In the genomic region with DNA sequence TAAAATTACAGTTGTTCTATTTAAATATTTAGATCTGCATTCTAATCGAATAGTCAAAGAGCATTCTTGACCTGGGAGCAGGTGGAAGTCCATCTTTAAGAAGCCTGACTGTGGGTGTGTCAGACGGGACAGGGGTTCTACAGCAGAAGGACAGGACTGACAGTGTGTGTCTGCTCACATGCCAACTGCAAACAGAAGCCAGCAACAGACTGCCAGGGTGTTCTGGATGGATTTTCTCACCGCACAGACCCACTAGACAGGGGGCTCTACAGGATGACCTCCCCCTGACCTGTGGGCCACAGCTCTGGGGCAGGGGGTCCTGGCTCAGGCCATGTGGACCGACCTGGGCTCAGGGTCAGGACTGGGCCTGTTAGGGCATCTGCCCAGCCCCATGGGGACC, we compare ENCODE assay signal across 19 cellular contexts. TPM values are rescaled to one million over a fixed set of nuclear protein-coding genes. Genes with fewer than 3 reads are reported as not detected.
A peak's percentile ranks its signal among the peaks of the same experiment; 100 is the strongest.
DNase-seq lines count a peak whose midpoint lies in the region; ATAC-seq and TF ChIP-seq lines count a peak whose summit lies in the region.
"Had no signal": no experiment of that assay in that cellular context is flagged by ENCODE, and none has a peak within 500 bp of the region (broad histone marks: within the 10 kb centered on the region; RNA-seq: fewer than 3 reads in every experiment).

No MANE protein-coding gene starts in this region.

- no peaks in the 10 kb centered on the region for H3K27me3 Mint-ChIP-seq in T-helper 1 cell treated with Interleukin-12 subunit alpha and Interleukin-12 subunit beta and Interleukin-4 antibody, amounts not matched to agents 30 μg/mL and 1 μg/mL, for 36 hours (ENCODE audit: low read depth)
- no peaks in the 10 kb centered on the region for H3K27me3 Mint-ChIP-seq in CD4-positive, alpha-beta memory T cell
- no peaks in the 10 kb centered on the region for H3K27me3 Mint-ChIP-seq in activated T-helper 17 cell treated with anti-CD3 and anti-CD28 coated beads, Interleukin-2, amount 50 U/mL, for 72 hours
- H3K27me3 Mint-ChIP-seq in naive thymus-derived CD4-positive, alpha-beta T cell, result no peaks in the 10 kb centered on the region
- no peaks in the 10 kb centered on the region for H3K27me3 Mint-ChIP-seq in endodermal cell (ENCODE audit: insufficient read depth)

- no peak for DNase-seq in T-helper 1 cell
- no peak for DNase-seq in CD4-positive, alpha-beta memory T cell
- DNase-seq in naive thymus-derived CD4-positive, alpha-beta T cell, result no peak
- no peak for DNase-seq in ureter (ENCODE audit: low spot score)
- DNase-seq in HT-29 (ENCODE audit: low spot score), result no peak
- no peak for DNase-seq in endodermal cell
- DNase-seq: dermis blood vessel endothelial cell, EL, hippocampal formation, islet precursor cell, NCI-H1417, NCI-H446 treated with DMSO at 0.1 percent for 48 hours, occipital lobe, uterus had no signal

- H3K4me3 ChIP-seq in CD4-positive, alpha-beta memory T cell (ENCODE audit: low read length in 2 of 2), result peak overlapping the region; percentile 3 to 5
- peak overlapping the region; percentile 46 for H3K4me3 ChIP-seq in naive thymus-derived CD4-positive, alpha-beta T cell (ENCODE audit: low read length)
- H3K4me3 ChIP-seq in endodermal cell (ENCODE audit: low read length), result no peak overlapping the region
- H3K4me3 ChIP-seq: lung, uterus had no signal

- TF ChIP-seq CTCF in endodermal cell (conservative IDR thresholded peaks at IDR 0.05), result no peak

- peak overlapping the region; percentile 39 for H3K27ac ChIP-seq in CD4-positive, alpha-beta memory T cell (ENCODE audit: low read depth, low read length)
- peak overlapping the region; percentile 41 for H3K27ac ChIP-seq in naive thymus-derived CD4-positive, alpha-beta T cell (ENCODE audit: low read depth, low read length)
- H3K27ac ChIP-seq in endodermal cell (ENCODE audit: low read depth, low read length), result no peak overlapping the region
- H3K27ac ChIP-seq: 22Rv1, uterus had no signal

- H3K27me3 ChIP-seq in CD4-positive, alpha-beta memory T cell (ENCODE audit: insufficient read depth, low read length), result no peaks in the 10 kb centered on the region
- H3K27me3 ChIP-seq in naive thymus-derived CD4-positive, alpha-beta T cell (ENCODE audit: control insufficient read depth in 2 of 2, insufficient read depth in 2 of 2, low read length in 2 of 2), result no peaks in the 10 kb centered on the region
- no peaks in the 10 kb centered on the region for H3K27me3 ChIP-seq in endodermal cell (ENCODE audit: control insufficient read depth, insufficient read depth, low read length, poor library complexity, severe bottlenecking)
- H3K27me3 ChIP-seq: uterus had no signal

- H3K4me1 ChIP-seq in CD4-positive, alpha-beta memory T cell (ENCODE audit: insufficient read depth, low read length), result peaks cover 51% of the 10 kb centered on the region
- peaks cover 30 to 36% of the 10 kb centered on the region in 2 donors for H3K4me1 ChIP-seq in naive thymus-derived CD4-positive, alpha-beta T cell (ENCODE audit: control insufficient read depth in 2 of 2, insufficient read depth in 2 of 2, low read length in 2 of 2)
- no peaks in the 10 kb centered on the region for H3K4me1 ChIP-seq in endodermal cell (ENCODE audit: control insufficient read depth, insufficient read depth, low read length)
- H3K4me1 ChIP-seq: uterus had no signal

- ATAC-seq in activated T-helper 17 cell treated with anti-CD3 and anti-CD28 coated beads, Interleukin-2, amount 50 U/mL, for 72 hours (replicated peaks), result no peak
- ATAC-seq in naive thymus-derived CD4-positive, alpha-beta T cell, result no peak

- peaks cover 47% of the 10 kb centered on the region for H3K36me3 ChIP-seq in CD4-positive, alpha-beta memory T cell (ENCODE audit: insufficient read depth, low read length)
- peaks cover 0 to 61% (median 3%) of the 10 kb centered on the region in 3 experiments for H3K36me3 ChIP-seq in naive thymus-derived CD4-positive, alpha-beta T cell (ENCODE audit: control insufficient read depth in 2 of 3, insufficient read depth in 3 of 3, low read length in 3 of 3)
- peaks cover 75% of the 10 kb centered on the region for H3K36me3 ChIP-seq in endodermal cell (ENCODE audit: control insufficient read depth, insufficient read depth, low read length)
- H3K36me3 ChIP-seq: uterus had no signal

- CTCF ChIA-PET in CD4-positive, alpha-beta memory T cell (lab: Charles Lee; ENCODE audit: partially characterized antibody), result interaction anchor here (1.0 to 4.2 kb wide), 14 partner anchors 21 to 484 kb away, joined by 3 to 37 read pairs (median 7); partner anchors contain the start of genes NAP1L4 and PHLDA2
- CTCF ChIA-PET in naive thymus-derived CD4-positive, alpha-beta T cell (lab: Charles Lee), result interaction anchor here (0.9 to 3.4 kb wide), 11 partner anchors 12 to 483 kb away, joined by 3 to 39 read pairs (median 6); partner anchors contain the start of gene NAP1L4

- peaks cover 39% of the 10 kb centered on the region for H3K4me1 Mint-ChIP-seq in T-helper 1 cell treated with Interleukin-12 subunit alpha and Interleukin-12 subunit beta and Interleukin-4 antibody, amounts not matched to agents 30 μg/mL and 1 μg/mL, for 36 hours (ENCODE audit: low read depth)
- peaks cover 19 to 74% (median 36%) of the 10 kb centered on the region in 4 donors for H3K4me1 Mint-ChIP-seq in CD4-positive, alpha-beta memory T cell
- peaks cover 10% of the 10 kb centered on the region for H3K4me1 Mint-ChIP-seq in activated T-helper 17 cell treated with anti-CD3 and anti-CD28 coated beads, Interleukin-2, amount 50 U/mL, for 72 hours
- peaks cover 11 to 56% (median 40%) of the 10 kb centered on the region in 7 donors for H3K4me1 Mint-ChIP-seq in naive thymus-derived CD4-positive, alpha-beta T cell
- H3K4me1 Mint-ChIP-seq in endodermal cell, result no peaks in the 10 kb centered on the region

- intact Hi-C loops in CD4-positive, alpha-beta memory T cell (cut with micrococcal nuclease), result loop anchor here (1.0 kb wide), 2 partner anchors 23 to 27 kb away; partner anchors contain the start of gene NAP1L4
- intact Hi-C loops in naive thymus-derived CD4-positive, alpha-beta T cell (cut with micrococcal nuclease), result loop anchor here (1.0 to 5.0 kb wide), 11 partner anchors 7 to 614 kb away; partner anchors contain the start of genes CARS1 (in 2 of the 2), NAP1L4 (in 2 of the 2) and TSSC4 (in 1 of the 2)

- peak overlapping the region; percentile 89 for H3K27ac Mint-ChIP-seq in T-helper 1 cell treated with Interleukin-12 subunit alpha and Interleukin-12 subunit beta and Interleukin-4 antibody, amounts not matched to agents 30 μg/mL and 1 μg/mL, for 36 hours
- H3K27ac Mint-ChIP-seq in CD4-positive, alpha-beta memory T cell, result peak overlapping the region; percentile 85 to 95 (median 90)
- H3K27ac Mint-ChIP-seq in activated T-helper 17 cell treated with anti-CD3 and anti-CD28 coated beads, Interleukin-2, amount 50 U/mL, for 72 hours, result peak overlapping the region; percentile 85
- peak overlapping the region; percentile 80 to 97 (median 93) for H3K27ac Mint-ChIP-seq in naive thymus-derived CD4-positive, alpha-beta T cell
- H3K27ac Mint-ChIP-seq in endodermal cell, result no peak overlapping the region

- H3K9me3 ChIP-seq in CD4-positive, alpha-beta memory T cell (ENCODE audit: control insufficient read depth in 1 of 2, low read length in 2 of 2), result no peaks in the 10 kb centered on the region
- no peaks in the 10 kb centered on the region for H3K9me3 ChIP-seq in naive thymus-derived CD4-positive, alpha-beta T cell (ENCODE audit: control insufficient read depth in 2 of 3, low read length in 3 of 3)
- H3K9me3 ChIP-seq in endodermal cell (ENCODE audit: control insufficient read depth, low read length), result no peaks in the 10 kb centered on the region
- H3K9me3 ChIP-seq: SK-N-SH, uterus had no signal

- POLR2A ChIA-PET in CD4-positive, alpha-beta memory T cell (lab: Charles Lee; ENCODE audit: partially characterized antibody), result interaction anchor here (0.6 to 6.9 kb wide), 27 partner anchors 11 to 1426 kb away, joined by 3 to 178 read pairs (median 6); partner anchors contain the start of genes C11orf21, CARS1, NAP1L4 and PHLDA2
- POLR2A ChIA-PET in naive thymus-derived CD4-positive, alpha-beta T cell (lab: Charles Lee), result interaction anchor here (1.0 to 6.0 kb wide), 7 partner anchors 11 to 123 kb away, joined by 3 to 142 read pairs (median 7); partner anchors contain the start of gene NAP1L4

- H3K36me3 Mint-ChIP-seq in T-helper 1 cell treated with Interleukin-12 subunit alpha and Interleukin-12 subunit beta and Interleukin-4 antibody, amounts not matched to agents 30 μg/mL and 1 μg/mL, for 36 hours (ENCODE audit: low read depth), result peaks cover 43% of the 10 kb centered on the region
- H3K36me3 Mint-ChIP-seq in CD4-positive, alpha-beta memory T cell, result peaks cover 12 to 61% of the 10 kb centered on the region in 2 donors
- peaks cover 100% of the 10 kb centered on the region for H3K36me3 Mint-ChIP-seq in activated T-helper 17 cell treated with anti-CD3 and anti-CD28 coated beads, Interleukin-2, amount 50 U/mL, for 72 hours (ENCODE audit: low read depth)
- H3K36me3 Mint-ChIP-seq in naive thymus-derived CD4-positive, alpha-beta T cell, result peaks cover 2 to 27% (median 8%) of the 10 kb centered on the region in 5 donors
- H3K36me3 Mint-ChIP-seq in endodermal cell (ENCODE audit: low read depth), result peaks cover 74% of the 10 kb centered on the region

- no peak overlapping the region for H3K9ac ChIP-seq in endodermal cell (ENCODE audit: extremely low read depth, low read length, poor library complexity, severe bottlenecking)
- H3K9ac ChIP-seq: SK-N-SH had no signal

- no peaks in the 10 kb centered on the region for H3K9me3 Mint-ChIP-seq in T-helper 1 cell treated with Interleukin-12 subunit alpha and Interleukin-12 subunit beta and Interleukin-4 antibody, amounts not matched to agents 30 μg/mL and 1 μg/mL, for 36 hours
- no peaks in the 10 kb centered on the region for H3K9me3 Mint-ChIP-seq in CD4-positive, alpha-beta memory T cell
- no peaks in the 10 kb centered on the region for H3K9me3 Mint-ChIP-seq in activated T-helper 17 cell treated with anti-CD3 and anti-CD28 coated beads, Interleukin-2, amount 50 U/mL, for 72 hours
- no peaks in the 10 kb centered on the region for H3K9me3 Mint-ChIP-seq in naive thymus-derived CD4-positive, alpha-beta T cell
- no peaks in the 10 kb centered on the region for H3K9me3 Mint-ChIP-seq in endodermal cell

- H3K4me3 Mint-ChIP-seq in T-helper 1 cell treated with Interleukin-12 subunit alpha and Interleukin-12 subunit beta and Interleukin-4 antibody, amounts not matched to agents 30 μg/mL and 1 μg/mL, for 36 hours, result peak overlapping the region; percentile 60
- peak overlapping the region; percentile 43 to 84 (median 72) for H3K4me3 Mint-ChIP-seq in CD4-positive, alpha-beta memory T cell
- H3K4me3 Mint-ChIP-seq in activated T-helper 17 cell treated with anti-CD3 and anti-CD28 coated beads, Interleukin-2, amount 50 U/mL, for 72 hours, result peak overlapping the region; percentile 63
- peak overlapping the region; percentile 60 to 82 (median 72) for H3K4me3 Mint-ChIP-seq in naive thymus-derived CD4-positive, alpha-beta T cell
- no peak overlapping the region for H3K4me3 Mint-ChIP-seq in endodermal cell

- whole genome bisulfite sequencing in endodermal cell (ENCODE audit: insufficient coverage in 1 of 2, insufficient read length in 1 of 2), 2 experiments, result 84 to 92% methylated on average over 3 to 4 of the region's 4 CpGs

RNA-seq across cellular contexts. Expression of gene NAP1L4, which starts 22.8 kb away (rescaled TPM):
- 100 to 1,000 TPM; 299 to 303 TPM for total RNA-seq in CD4-positive, alpha-beta memory T cell
- polyA plus RNA-seq in CD4-positive, alpha-beta memory T cell, result 100 to 1,000 TPM; 153 to 160 TPM
- 100 to 1,000 TPM; 301 to 344 TPM for total RNA-seq in activated T-helper 17 cell treated with anti-CD3 and anti-CD28 coated beads, Interleukin-2, amount 50 U/mL, for 72 hours
- 100 to 1,000 TPM; 245 to 356 (median 294) TPM for total RNA-seq in naive thymus-derived CD4-positive, alpha-beta T cell
- polyA plus RNA-seq in naive thymus-derived CD4-positive, alpha-beta T cell, result 100 to 1,000 TPM; 134 to 172 TPM
- total RNA-seq in ureter (189 TPM), endodermal cell (100 to 1,000 TPM; 198 to 206 TPM)
- 114 and 116 TPM in 2 replicates for total RNA-seq in HT-29 (2014; rRNA removed; shearing (Covaris generic))
- 171 TPM for polyA plus RNA-seq in endodermal cell (2013, experiment 1 of 2)
- polyA plus RNA-seq in endodermal cell (2013, experiment 2 of 2), result 165 TPM

RNA-seq across cellular contexts. Expression of gene CARS1, which starts 42.3 kb away (rescaled TPM):
- total RNA-seq in CD4-positive, alpha-beta memory T cell, result 10 to 100 TPM; 71.0 to 80.3 TPM
- polyA plus RNA-seq in CD4-positive, alpha-beta memory T cell, result 10 to 100 TPM; 37.1 to 43.1 TPM
- total RNA-seq in activated T-helper 17 cell treated with anti-CD3 and anti-CD28 coated beads, Interleukin-2, amount 50 U/mL, for 72 hours, result 10 to 100 TPM; 81.4 to 84.9 TPM
- total RNA-seq in naive thymus-derived CD4-positive, alpha-beta T cell, result 10 to 100 TPM; 27.8 to 70.4 (median 53.7) TPM
- polyA plus RNA-seq in naive thymus-derived CD4-positive, alpha-beta T cell, result 10 to 100 TPM; 23.9 to 30.8 TPM
- total RNA-seq in ureter (90.0 TPM), endodermal cell (10 to 100 TPM; 48.0 to 52.8 TPM)
- total RNA-seq in HT-29 (2014; rRNA removed; shearing (Covaris generic)), result 47.7 and 55.8 TPM in 2 replicates
- polyA plus RNA-seq in endodermal cell (2013, experiment 1 of 2), result 59.6 TPM
- polyA plus RNA-seq in endodermal cell (2013, experiment 2 of 2), result 35.9 TPM
